In genomic region chr3:44125241-44125640, GRCh38 we compare ENCODE assay signal across 21 cellular contexts.
"Had no signal": no experiment of that assay in that cellular context is flagged by ENCODE, and none has a peak within 500 bp of the region (broad histone marks: within the 10 kb centered on the region; RNA-seq: fewer than 3 reads in every experiment).

No MANE protein-coding gene starts in this region.

- H3K79me2 ChIP-seq: parathyroid adenoma had no signal

- H3K9me3 Mint-ChIP-seq: activated naive CD4-positive, alpha-beta T cell treated with anti-CD3 and anti-CD28 coated beads, Interleukin-2, amount 50 U/mL, for 72 hours; effector memory CD8-positive, alpha-beta T cell; natural killer cell; stimulated activated naive B cell treated with anti-CD40 and anti-IgM and Interleukin-4, amounts not matched to agents 10 μg/mL and 1 μg/mL and 100 μg/mL, for 72 hours; WTC11 had no signal

- H3K4me1 ChIP-seq: parathyroid adenoma, transverse colon had no signal

- H3K27ac ChIP-seq: brain microvascular endothelial cell, neutrophil, parathyroid adenoma, transverse colon had no signal

- H3K4me1 Mint-ChIP-seq: natural killer cell had no signal

- H2AFZ ChIP-seq: parathyroid adenoma had no signal

- H3K36me3 ChIP-seq: brain microvascular endothelial cell, neutrophil, transverse colon had no signal

- H3K27ac Mint-ChIP-seq: activated CD8-positive, alpha-beta T cell treated with anti-CD3 and anti-CD28 coated beads, Interleukin-2, amount 10 ng/mL, durations not matched to agents 7 days and 5 days; activated naive CD4-positive, alpha-beta T cell treated with anti-CD3 and anti-CD28 coated beads, Interleukin-2, amount 50 U/mL, for 72 hours; effector memory CD8-positive, alpha-beta T cell; natural killer cell; stimulated activated naive B cell treated with anti-CD40 and anti-IgM and Interleukin-4, amounts not matched to agents 10 μg/mL and 1 μg/mL and 100 μg/mL, for 72 hours; WTC11 had no signal

- H3K4me3 Mint-ChIP-seq: activated CD8-positive, alpha-beta T cell treated with anti-CD3 and anti-CD28 coated beads, Interleukin-2, amount 10 ng/mL, durations not matched to agents 7 days and 5 days; effector memory CD8-positive, alpha-beta T cell; natural killer cell; stimulated activated naive B cell treated with anti-CD40 and anti-IgM and Interleukin-4, amounts not matched to agents 10 μg/mL and 1 μg/mL and 100 μg/mL, for 72 hours; WTC11 had no signal

- H3K27me3 Mint-ChIP-seq: stimulated activated naive B cell treated with anti-CD40 and anti-IgM and Interleukin-4, amounts not matched to agents 10 μg/mL and 1 μg/mL and 100 μg/mL, for 72 hours had no signal

- H3K36me3 Mint-ChIP-seq: activated naive CD4-positive, alpha-beta T cell treated with anti-CD3 and anti-CD28 coated beads, Interleukin-2, amount 50 U/mL, for 72 hours; natural killer cell; stimulated activated naive B cell treated with anti-CD40 and anti-IgM and Interleukin-4, amounts not matched to agents 10 μg/mL and 1 μg/mL and 100 μg/mL, for 72 hours; WTC11 had no signal

- H3K9ac ChIP-seq: parathyroid adenoma had no signal

- H3K27me3 ChIP-seq: brain microvascular endothelial cell, neutrophil, transverse colon had no signal

- DNase-seq: activated CD4-positive, alpha-beta T cell treated with anti-CD3 and anti-CD28 coated beads for 4 hours; activated CD8-positive, alpha-beta memory T cell treated with anti-CD3 and anti-CD28 coated beads, Interleukin-2, amount 50 U/mL, for 4 hours; activated CD8-positive, alpha-beta T cell treated with anti-CD3 and anti-CD28 coated beads, Interleukin-2, amount 10 ng/mL, durations not matched to agents 7 days and 5 days; activated effector memory CD4-positive, alpha-beta T cell treated with anti-CD3 and anti-CD28 coated beads, Interleukin-2, amount 50 U/mL, for 16 hours; activated T-cell treated with anti-CD3 and anti-CD28 coated beads, Interleukin-2, amount 50 U/mL, for 48 hours; amygdala; dermis blood vessel endothelial cell; effector memory CD8-positive, alpha-beta T cell; glutamatergic neuron; natural killer cell; stimulated activated CD4-positive, alpha-beta T cell treated with anti-CD3 and anti-CD28 coated beads, Interleukin-15, amount 100 ng/mL, for 24 hours; stimulated activated CD4-positive, alpha-beta T cell treated with anti-CD3 and anti-CD28 coated beads, Interleukin-4, amount 100 ng/mL, for 1 hour; stimulated activated naive B cell treated with anti-CD40 and anti-IgM and Interleukin-4, amounts not matched to agents 10 μg/mL and 1 μg/mL and 100 μg/mL, for 72 hours; substantia nigra; T-helper 2 cell; transverse colon had no signal

- ATAC-seq: activated CD8-positive, alpha-beta T cell treated with anti-CD3 and anti-CD28 coated beads, Interleukin-2, amount 10 ng/mL, durations not matched to agents 7 days and 5 days; activated naive CD4-positive, alpha-beta T cell treated with anti-CD3 and anti-CD28 coated beads, Interleukin-2, amount 50 U/mL, for 72 hours; effector memory CD8-positive, alpha-beta T cell; natural killer cell; stimulated activated naive B cell treated with anti-CD40 and anti-IgM and Interleukin-4, amounts not matched to agents 10 μg/mL and 1 μg/mL and 100 μg/mL, for 72 hours; WTC11 had no signal

- H3K9me3 ChIP-seq: neutrophil, transverse colon had no signal

- H3K4me3 ChIP-seq: transverse colon had no signal
